ENCODE assay signal across 20 cellular contexts in genomic region chr3:183818041-183818620, GRCh38.
"Had no signal": no experiment of that assay in that cellular context is flagged by ENCODE, and none has a peak within 500 bp of the region (broad histone marks: within the 10 kb centered on the region; RNA-seq: fewer than 3 reads in every experiment).

No MANE protein-coding gene starts in this region.

- DNase-seq: activated CD4-positive, alpha-beta T cell treated with anti-CD3 and anti-CD28 coated beads, Interleukin-2, amount 10 ng/mL, durations not matched to agents 24 days and 14 days; activated CD8-positive, alpha-beta T cell treated with anti-CD3 and anti-CD28 coated beads, Interleukin-2, amount 10 ng/mL, durations not matched to agents 7 days and 5 days; activated gamma-delta T cell treated with Interleukin-2 at 50 U/mL for 16 hours; activated T-cell treated with anti-CD3 and anti-CD28 coated beads, Interleukin-2, amount 50 U/mL, for 4 hours; brain microvascular endothelial cell; effector memory CD4-positive, alpha-beta T cell; heart left ventricle; left ventricle myocardium inferior; naive B cell; ovary; T-helper 1 cell; T1000; trophoblast cell had no signal

- H3K9me3 ChIP-seq: esophagus muscularis mucosa, gastroesophageal sphincter, heart left ventricle, left ventricle myocardium inferior, ovary, suprapubic skin, vagina had no signal

- H3K27me3 ChIP-seq: brain microvascular endothelial cell, esophagus muscularis mucosa, gastroesophageal sphincter, heart left ventricle, ovary, suprapubic skin, vagina had no signal

- H3K9me3 Mint-ChIP-seq: activated CD4-positive, alpha-beta T cell treated with anti-CD3 and anti-CD28 coated beads, Interleukin-2, amount 10 ng/mL, durations not matched to agents 24 days and 14 days; activated T-cell treated with anti-CD3 and anti-CD28 coated beads, Interleukin-2, amount 50 U/mL, for 4 hours; dendritic cell treated with granulocyte-macrophage colony-stimulating factor and Interleukin-4, amounts not matched to agents 40 ng/mL and 50 ng/mL, for 4 days; naive B cell; stimulated activated naive CD8-positive, alpha-beta T cell treated with anti-CD3 and anti-CD28 coated beads, Interleukin-15, Interleukin-2, amounts not matched to agents 100 ng/mL and 50 ng/mL, for 24 hours had no signal

- H3K36me3 ChIP-seq: brain microvascular endothelial cell, ovary, vagina had no signal

- H3K4me1 Mint-ChIP-seq: naive B cell had no signal

- H3K4me3 Mint-ChIP-seq: activated CD4-positive, alpha-beta T cell treated with anti-CD3 and anti-CD28 coated beads, Interleukin-2, amount 10 ng/mL, durations not matched to agents 24 days and 14 days; activated CD8-positive, alpha-beta T cell treated with anti-CD3 and anti-CD28 coated beads, Interleukin-2, amount 10 ng/mL, durations not matched to agents 7 days and 5 days; activated naive CD8-positive, alpha-beta T cell; activated T-cell treated with anti-CD3 and anti-CD28 coated beads, Interleukin-2, amount 50 U/mL, for 4 hours; dendritic cell treated with granulocyte-macrophage colony-stimulating factor and Interleukin-4, amounts not matched to agents 40 ng/mL and 50 ng/mL, for 4 days; stimulated activated naive CD8-positive, alpha-beta T cell treated with anti-CD3 and anti-CD28 coated beads, Interleukin-15, Interleukin-2, amounts not matched to agents 100 ng/mL and 50 ng/mL, for 24 hours had no signal

- H3K4me3 ChIP-seq: esophagus muscularis mucosa, gastroesophageal sphincter, heart left ventricle, left ventricle myocardium inferior, ovary, suprapubic skin, vagina had no signal

- H3K27me3 Mint-ChIP-seq: activated naive CD8-positive, alpha-beta T cell; dendritic cell treated with granulocyte-macrophage colony-stimulating factor and Interleukin-4, amounts not matched to agents 40 ng/mL and 50 ng/mL, for 4 days; stimulated activated naive CD8-positive, alpha-beta T cell treated with anti-CD3 and anti-CD28 coated beads, Interleukin-15, Interleukin-2, amounts not matched to agents 100 ng/mL and 50 ng/mL, for 24 hours had no signal

- H3K27ac ChIP-seq: brain microvascular endothelial cell, esophagus muscularis mucosa, gastroesophageal sphincter, heart left ventricle, left ventricle myocardium inferior, ovary, suprapubic skin, vagina had no signal

- H3K27ac Mint-ChIP-seq: activated CD4-positive, alpha-beta T cell treated with anti-CD3 and anti-CD28 coated beads, Interleukin-2, amount 10 ng/mL, durations not matched to agents 24 days and 14 days; activated CD8-positive, alpha-beta T cell treated with anti-CD3 and anti-CD28 coated beads, Interleukin-2, amount 10 ng/mL, durations not matched to agents 7 days and 5 days; activated naive CD8-positive, alpha-beta T cell; dendritic cell treated with granulocyte-macrophage colony-stimulating factor and Interleukin-4, amounts not matched to agents 40 ng/mL and 50 ng/mL, for 4 days; stimulated activated naive CD8-positive, alpha-beta T cell treated with anti-CD3 and anti-CD28 coated beads, Interleukin-15, Interleukin-2, amounts not matched to agents 100 ng/mL and 50 ng/mL, for 24 hours had no signal
